10 cellular contexts compared by ENCODE assay signal in genomic region chr2:187547353-187547979, GRCh38. TPM values are rescaled to one million over a fixed set of nuclear protein-coding genes. Genes with fewer than 3 reads are reported as not detected.
A peak's percentile ranks its signal among the peaks of the same experiment; 100 is the strongest.
DNase-seq lines count a peak whose midpoint lies in the region; ATAC-seq and TF ChIP-seq lines count a peak whose summit lies in the region.
"Had no signal": no experiment of that assay in that cellular context is flagged by ENCODE, and none has a peak within 500 bp of the region (broad histone marks: within the 10 kb centered on the region; RNA-seq: fewer than 3 reads in every experiment).

No MANE protein-coding gene starts in this region.

- H3K27ac Mint-ChIP-seq in T-helper 2 cell treated with Interferon-gamma antibody and Interleukin-4, amounts not matched to agents 5 μg/mL and 100 μg/mL, for 36 hours = no peak overlapping the region

- intact Hi-C loops in Right ventricle myocardium inferior (cut with DNase I) (no loop called here), cardiac septum (cut with DNase I) (no loop called here)

- no peak overlapping the region for H3K4me3 Mint-ChIP-seq in T-helper 2 cell treated with Interferon-gamma antibody and Interleukin-4, amounts not matched to agents 5 μg/mL and 100 μg/mL, for 36 hours

- H3K36me3 Mint-ChIP-seq in T-helper 2 cell treated with Interferon-gamma antibody and Interleukin-4, amounts not matched to agents 5 μg/mL and 100 μg/mL, for 36 hours (ENCODE audit: low read depth) = no peaks in the 10 kb centered on the region

- in situ Hi-C loops in astrocyte of the spinal cord (cut with HindIII; ENCODE audit: low sequenced_read_pairs) = no loop called here
- in situ Hi-C loops in GM13976 (cut with MboI; ENCODE audit: low sequenced_read_pairs, unreplicated experiment) = no loop called here

- TF ChIP-seq CTCF in astrocyte of the spinal cord (IDR thresholded peaks at IDR 0.05; ENCODE audit: low read depth, low read length) (no peak), kidney epithelial cell (IDR thresholded peaks at IDR 0.05; ENCODE audit: insufficient read depth, low read length, poor library complexity, severe bottlenecking) (no peak), GM13976 (IDR thresholded peaks at IDR 0.05; ENCODE audit: borderline replicate concordance, control extremely low read depth, extremely low read depth, insufficient read depth, missing control alignments) (no peak)

- peaks cover 18% of the 10 kb centered on the region for H3K27me3 Mint-ChIP-seq in T-helper 2 cell treated with Interferon-gamma antibody and Interleukin-4, amounts not matched to agents 5 μg/mL and 100 μg/mL, for 36 hours (ENCODE audit: low read depth)

- ATAC-seq in Right ventricle myocardium inferior = peak; percentile 94

- no peaks in the 10 kb centered on the region for H3K27me3 ChIP-seq in kidney epithelial cell (ENCODE audit: control insufficient read depth, insufficient read depth, low read length)
- H3K27me3 ChIP-seq: BLaER1 treated with 17β-estradiol and CSF1 and Interleukin-3, amounts not matched to agents 10 nM and 100 nM had no signal

- H3K9me3 Mint-ChIP-seq in T-helper 2 cell treated with Interferon-gamma antibody and Interleukin-4, amounts not matched to agents 5 μg/mL and 100 μg/mL, for 36 hours = no peaks in the 10 kb centered on the region

- no peak for DNase-seq in Right ventricle myocardium inferior (ENCODE audit: missing footprints)
- no peak for DNase-seq in cardiac septum (ENCODE audit: low spot score)
- peak; percentile 95 for DNase-seq in astrocyte of the spinal cord (ENCODE audit: low read depth, low spot score)
- DNase-seq in kidney epithelial cell (ENCODE audit: low read depth) = peak; percentile 96
- no peak for DNase-seq in activated gamma-delta T cell treated with Interleukin-2 at 50 U/mL for 16 hours
- no peak for DNase-seq in DMS153 treated with DMSO at 0.1 percent for 48 hours (lab: John Stamatoyannopoulos, UW; ENCODE audit: unreplicated experiment)
- DNase-seq in T-helper 2 cell treated with Interferon-gamma antibody and Interleukin-4, amounts not matched to agents 5 μg/mL and 100 μg/mL, for 36 hours (ENCODE audit: low spot score) = no peak
- no peak for DNase-seq in GM13976 (ENCODE audit: low spot score)
- DNase-seq: NCI-H1092 had no signal

- H3K4me1 Mint-ChIP-seq in T-helper 2 cell treated with Interferon-gamma antibody and Interleukin-4, amounts not matched to agents 5 μg/mL and 100 μg/mL, for 36 hours (ENCODE audit: low read depth) = no peaks in the 10 kb centered on the region

- no peaks in the 10 kb centered on the region for H3K36me3 ChIP-seq in kidney epithelial cell (ENCODE audit: control insufficient read depth, insufficient read depth, low read length)
- H3K36me3 ChIP-seq: BLaER1 treated with 17β-estradiol and CSF1 and Interleukin-3, amounts not matched to agents 10 nM and 100 nM had no signal

- H3K4me3 ChIP-seq in astrocyte of the spinal cord (ENCODE audit: low read depth, low read length) (no peak overlapping the region), kidney epithelial cell (ENCODE audit: low read depth, low read length) (no peak overlapping the region)
- H3K4me3 ChIP-seq: BLaER1 treated with 17β-estradiol and CSF1 and Interleukin-3, amounts not matched to agents 10 nM and 100 nM had no signal

RNA-seq across cellular contexts. Expression of gene TFPI, which starts 6.8 kb away (rescaled TPM):
- 33.6 TPM for total RNA-seq in Right ventricle myocardium inferior
- total RNA-seq in cardiac septum = 22.3 TPM
- total RNA-seq in kidney epithelial cell = 31.1 and 34.2 TPM in 2 replicates

Comparison
In these comparisons a context has a peak if more than half of its experiments do, and no peak if none do; other contexts are left out.
1. DNase-seq: peak in astrocyte of the spinal cord (single experiment) and kidney epithelial cell (single experiment); none in Right ventricle myocardium inferior (single experiment), cardiac septum (single experiment), activated gamma-delta T cell treated with Interleukin-2 at 50 U/mL for 16 hours (single experiment), DMS153 treated with DMSO at 0.1 percent for 48 hours (single experiment), T-helper 2 cell treated with Interferon-gamma antibody and Interleukin-4, amounts not matched to agents 5 μg/mL and 100 μg/mL, for 36 hours (single experiment) and GM13976 (single experiment).